In the genomic region with DNA sequence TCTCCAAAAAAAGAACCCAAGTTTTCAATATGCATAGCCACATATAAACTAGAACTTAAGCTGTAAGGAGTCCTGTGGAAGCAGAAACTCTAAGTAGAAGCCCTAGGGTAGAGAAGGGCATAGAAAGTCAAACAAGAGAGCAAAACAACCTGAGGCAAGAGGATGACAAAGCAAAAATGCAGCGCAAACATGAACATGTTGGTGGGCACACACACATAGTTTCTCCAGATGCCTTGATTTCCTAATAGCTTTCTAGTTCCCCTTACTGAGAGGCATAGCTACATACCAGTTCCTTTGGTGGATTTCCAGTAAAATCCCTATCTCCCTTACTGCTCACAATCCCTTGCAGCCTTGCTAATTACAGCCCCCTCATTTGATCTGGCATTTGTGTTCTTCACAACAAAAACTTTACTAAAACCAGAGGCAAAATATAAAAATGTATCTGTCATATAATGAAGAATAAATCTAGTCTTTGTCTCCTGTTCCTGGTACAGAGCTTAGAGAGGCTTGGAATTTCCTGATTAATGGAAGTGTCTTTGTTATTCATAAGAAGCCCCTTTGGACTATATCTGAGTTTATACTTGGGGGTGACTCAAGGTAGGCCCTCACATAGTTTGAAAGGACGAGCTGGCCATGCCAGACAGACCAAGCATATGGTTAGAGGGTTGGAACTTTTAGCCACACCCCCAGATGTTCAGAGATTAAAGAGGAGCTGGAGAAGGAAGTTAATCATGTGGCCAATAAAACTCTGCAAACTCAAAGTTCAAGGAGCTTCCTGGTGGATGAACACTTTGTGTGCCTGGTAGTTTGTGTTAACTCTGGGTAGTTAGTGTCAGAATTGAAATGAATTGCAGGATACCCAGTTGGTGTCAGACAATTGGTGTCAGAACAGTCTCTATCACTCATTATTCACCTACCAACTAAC, we compare ENCODE assay signal across 9 cellular contexts. TPM values are rescaled to one million over a fixed set of nuclear protein-coding genes. Genes with fewer than 3 reads are reported as not detected.
DNase-seq lines count a peak whose midpoint lies in the region; ATAC-seq and TF ChIP-seq lines count a peak whose summit lies in the region.
"Had no signal": no experiment of that assay in that cellular context is flagged by ENCODE, and none has a peak within 500 bp of the region (broad histone marks: within the 10 kb centered on the region; RNA-seq: fewer than 3 reads in every experiment).

No MANE protein-coding gene starts in this region.

- H3K9me3 ChIP-seq in psoas muscle: no peaks in the 10 kb centered on the region
- H3K9me3 ChIP-seq in WERI-Rb-1 (ENCODE audit: severe bottlenecking): no peaks in the 10 kb centered on the region

- no peak overlapping the region for H3K4me3 Mint-ChIP-seq in activated T-helper 2 cell treated with anti-CD3 and anti-CD28 coated beads, Interferon-gamma antibody, Interleukin-2, Interleukin-4, amounts not matched to agents 10 μg/mL and 5 μg/mL and 100 μg/mL, durations not matched to agents 14 hours and 24 hours and 36 hours (ENCODE audit: low read depth)

- no peak overlapping the region for H3K4me3 ChIP-seq in psoas muscle
- no peak overlapping the region for H3K4me3 ChIP-seq in WERI-Rb-1 (ENCODE audit: low read depth, low read length)

- no peaks in the 10 kb centered on the region for H3K4me1 Mint-ChIP-seq in activated T-helper 2 cell treated with anti-CD3 and anti-CD28 coated beads, Interferon-gamma antibody, Interleukin-2, Interleukin-4, amounts not matched to agents 10 μg/mL and 5 μg/mL and 100 μg/mL, durations not matched to agents 14 hours and 24 hours and 36 hours (ENCODE audit: low read depth)

- peak; percentile 16 for DNase-seq in GM04503 (ENCODE audit: low read depth)
- peak; percentile 93 for DNase-seq in SIG-M5 treated with dmso at 0.1 percent for 504 hours (lab: John Stamatoyannopoulos, UW; ENCODE audit: unreplicated experiment)
- peak; percentile 48 for DNase-seq in fibroblast of the conjunctiva (ENCODE audit: low read depth)
- no peak for DNase-seq in psoas muscle
- DNase-seq in activated T-helper 2 cell treated with anti-CD3 and anti-CD28 coated beads, Interferon-gamma antibody, Interleukin-2, Interleukin-4, amounts not matched to agents 10 μg/mL and 5 μg/mL and 100 μg/mL, durations not matched to agents 14 hours and 24 hours and 36 hours (ENCODE audit: low spot score): no peak
- no peak for DNase-seq in WERI-Rb-1
- DNase-seq: NCI-H1436 treated with DMSO at 0.1 percent for 48 hours had no signal

- no peaks in the 10 kb centered on the region for H3K4me1 ChIP-seq in psoas muscle

- H3K27ac ChIP-seq in psoas muscle (peak overlapping the region; percentile 50), WERI-Rb-1 (no peak overlapping the region)

- no peak overlapping the region for H3K27ac Mint-ChIP-seq in activated T-helper 2 cell treated with anti-CD3 and anti-CD28 coated beads, Interferon-gamma antibody, Interleukin-2, Interleukin-4, amounts not matched to agents 10 μg/mL and 5 μg/mL and 100 μg/mL, durations not matched to agents 14 hours and 24 hours and 36 hours

- WGBS in psoas muscle, 3 donors: 46 to 75% (median 62%) methylated on average over 2 of the region's 2 CpGs

- no peaks in the 10 kb centered on the region for H3K9me3 Mint-ChIP-seq in activated T-helper 2 cell treated with anti-CD3 and anti-CD28 coated beads, Interferon-gamma antibody, Interleukin-2, Interleukin-4, amounts not matched to agents 10 μg/mL and 5 μg/mL and 100 μg/mL, durations not matched to agents 14 hours and 24 hours and 36 hours

- intact Hi-C loops in psoas muscle (cut with DNase I): no loop called here
- intact Hi-C loops in activated T-helper 2 cell treated with anti-CD3 and anti-CD28 coated beads, Interferon-gamma antibody, Interleukin-2, Interleukin-4, amounts not matched to agents 10 μg/mL and 5 μg/mL and 100 μg/mL, durations not matched to agents 14 hours and 24 hours and 36 hours (cut with micrococcal nuclease): no loop called here

- H3K27me3 Mint-ChIP-seq in activated T-helper 2 cell treated with anti-CD3 and anti-CD28 coated beads, Interferon-gamma antibody, Interleukin-2, Interleukin-4, amounts not matched to agents 10 μg/mL and 5 μg/mL and 100 μg/mL, durations not matched to agents 14 hours and 24 hours and 36 hours (ENCODE audit: low read depth): no peaks in the 10 kb centered on the region

- TF ChIP-seq CTCF in psoas muscle (IDR thresholded peaks at IDR 0.05): no peak
- no peak for TF ChIP-seq CTCF in WERI-Rb-1 (IDR thresholded peaks at IDR 0.05; ENCODE audit: low read depth, low read length)

- H3K36me3 ChIP-seq in psoas muscle (ENCODE audit: insufficient read depth in 1 of 2, low read depth in 1 of 2) (peaks cover 0 to 6% of the 10 kb centered on the region in 2 donors), WERI-Rb-1 (no peaks in the 10 kb centered on the region)

- H3K27me3 ChIP-seq in psoas muscle (ENCODE audit: insufficient read depth in 3 of 3, low read length in 2 of 3) (peaks cover 0 to 11% (median 0%) of the 10 kb centered on the region in 3 donors), WERI-Rb-1 (ENCODE audit: insufficient read depth, low read depth, severe bottlenecking) (peaks cover 7% of the 10 kb centered on the region)

- H3K36me3 Mint-ChIP-seq in activated T-helper 2 cell treated with anti-CD3 and anti-CD28 coated beads, Interferon-gamma antibody, Interleukin-2, Interleukin-4, amounts not matched to agents 10 μg/mL and 5 μg/mL and 100 μg/mL, durations not matched to agents 14 hours and 24 hours and 36 hours (ENCODE audit: low read depth): peaks cover 24% of the 10 kb centered on the region

- ATAC-seq in psoas muscle (peak in 2 of 4 donors; percentile 47 to 51), GM21360 (IDR thresholded peaks at IDR 0.05; ENCODE audit: unreplicated experiment) (no peak), GM19452 (IDR thresholded peaks at IDR 0.05; ENCODE audit: unreplicated experiment) (no peak)

RNA-seq across cellular contexts. Expression of gene ZCCHC13, which starts 52.7 kb away (rescaled TPM):
- not detected for total RNA-seq in psoas muscle
- not detected for polyA plus RNA-seq in psoas muscle
- not detected in 2 replicates for total RNA-seq in activated T-helper 2 cell treated with anti-CD3 and anti-CD28 coated beads, Interferon-gamma antibody, Interleukin-2, Interleukin-4, amounts not matched to agents 10 μg/mL and 5 μg/mL and 100 μg/mL, durations not matched to agents 14 hours and 24 hours and 36 hours

Comparison
In these comparisons a context has a peak if more than half of its experiments do, and no peak if none do; other contexts are left out.
1. DNase-seq: peak in GM04503 (single experiment), SIG-M5 treated with dmso at 0.1 percent for 504 hours (single experiment) and fibroblast of the conjunctiva (single experiment); none in psoas muscle (0 of 2), activated T-helper 2 cell treated with anti-CD3 and anti-CD28 coated beads, Interferon-gamma antibody, Interleukin-2, Interleukin-4, amounts not matched to agents 10 μg/mL and 5 μg/mL and 100 μg/mL, durations not matched to agents 14 hours and 24 hours and 36 hours (single experiment) and WERI-Rb-1 (single experiment).